In genomic region chr17:29742210-29742513, GRCh38 we compare ENCODE assay signal across 23 cellular contexts.
A peak's percentile ranks its signal among the peaks of the same experiment; 100 is the strongest.
DNase-seq lines count a peak whose midpoint lies in the region; ATAC-seq, FAIRE-seq and TF ChIP-seq lines count a peak whose summit lies in the region.
"Had no signal": no experiment of that assay in that cellular context is flagged by ENCODE, and none has a peak within 500 bp of the region (broad histone marks: within the 10 kb centered on the region; RNA-seq: fewer than 3 reads in every experiment).

No MANE protein-coding gene starts in this region.

- no peak for TF ChIP-seq CTCF in CD8-positive, alpha-beta T cell (IDR thresholded peaks at IDR 0.05)
- no peak for TF ChIP-seq CTCF in endothelial cell of umbilical vein (IDR thresholded peaks at IDR 0.05; ENCODE audit: extremely low read depth in 1 of 2, insufficient read depth in 1 of 2, low read depth in 1 of 2, low read length in 2 of 2)

- H3K4me1 ChIP-seq in CD8-positive, alpha-beta T cell (ENCODE audit: insufficient read depth, low read length), result peaks cover 36% of the 10 kb centered on the region
- H3K4me1 ChIP-seq in endothelial cell of umbilical vein (ENCODE audit: control insufficient read depth, extremely low read depth, insufficient read depth, low read length) (peaks cover 49% of the 10 kb centered on the region), skeletal muscle tissue (ENCODE audit: control insufficient read depth in 3 of 3, insufficient read depth in 3 of 3, low read length in 3 of 3) (peaks cover 35 to 44% (median 36%) of the 10 kb centered on the region in 3 donors)

- H3K4me3 ChIP-seq in CD8-positive, alpha-beta T cell (ENCODE audit: low read depth, low read length), result no peak overlapping the region
- H3K4me3 ChIP-seq in endothelial cell of umbilical vein (replicated peaks in 1 of 3; ENCODE audit: insufficient read depth in 1 of 3, low read depth in 1 of 3, low read length in 3 of 3) (no peak overlapping the region), skeletal muscle tissue (ENCODE audit: low read length in 3 of 3) (no peak overlapping the region)
- H3K4me3 ChIP-seq: A549, neural progenitor cell, prostate gland had no signal

- FAIRE-seq in endothelial cell of umbilical vein (lab: Jason Lieb, UNC), result no peak
- FAIRE-seq: A549, frontal cortex had no signal

- H3K9me3 ChIP-seq in CD8-positive, alpha-beta T cell (ENCODE audit: low read length), result no peaks in the 10 kb centered on the region
- H3K9me3 ChIP-seq in endothelial cell of umbilical vein (replicated peaks; ENCODE audit: control insufficient read depth, insufficient read depth, low read length), result no peaks in the 10 kb centered on the region
- no peaks in the 10 kb centered on the region for H3K9me3 ChIP-seq in skeletal muscle tissue (ENCODE audit: control insufficient read depth in 3 of 3, low read length in 3 of 3)
- H3K9me3 ChIP-seq: A549, prostate gland had no signal

- CTCF ChIA-PET in CD8-positive, alpha-beta T cell (lab: Charles Lee), result interaction anchor here (1.4 kb wide), 1 partner anchor 151 kb away, joined by 3 read pairs; no protein-coding TSS in a partner anchor
- CTCF ChIA-PET in endothelial cell of umbilical vein (lab: Charles Lee), result interaction anchor here (1.3 kb wide), 1 partner anchor 15 kb away, joined by 5 read pairs; no protein-coding TSS in a partner anchor

- peaks cover 25% of the 10 kb centered on the region for H3K36me3 Mint-ChIP-seq in activated T-cell treated with anti-CD3 and anti-CD28 coated beads, Interleukin-2, amount 50 U/mL, for 24 hours (ENCODE audit: low read depth)
- peaks cover 2% of the 10 kb centered on the region for H3K36me3 Mint-ChIP-seq in activated T-cell treated with anti-CD3 and anti-CD28 coated beads, Interleukin-2, amount 50 U/mL, for 4 hours (ENCODE audit: insufficient read depth)
- H3K36me3 Mint-ChIP-seq in CD8-positive, alpha-beta T cell, result peaks cover 40% of the 10 kb centered on the region
- H3K36me3 Mint-ChIP-seq: mesothelial cell of epicardium, type B pancreatic cell had no signal

- H4K20me1 ChIP-seq in endothelial cell of umbilical vein (replicated peaks; ENCODE audit: control insufficient read depth, extremely low read depth, insufficient read depth, low read length), result no peaks in the 10 kb centered on the region

- no peak for DNase-seq in activated T-cell treated with anti-CD3 and anti-CD28 coated beads, Interleukin-2, amount 50 U/mL, for 24 hours
- no peak for DNase-seq in activated T-cell treated with anti-CD3 and anti-CD28 coated beads, Interleukin-2, amount 50 U/mL, for 4 hours
- DNase-seq in CD8-positive, alpha-beta T cell, result no peak
- no peak for DNase-seq in endothelial cell of umbilical vein (ENCODE audit: low read depth, low spot score)
- no peak for DNase-seq in NCI-H1092 treated with DMSO at 0.1 percent for 48 hours (lab: John Stamatoyannopoulos, UW)
- DNase-seq in NCI-H2107 (lab: John Stamatoyannopoulos, UW), result no peak
- DNase-seq in NK-92 treated with Interleukin-12 subunit alpha and Interleukin-12 subunit beta, amount 100 ng/mL, for 24 hours (lab: John Stamatoyannopoulos, UW), result no peak
- DNase-seq: activated gamma-delta T cell; aorta; central memory CD4-positive, alpha-beta T cell; NCI-H1436 treated with DMSO at 0.1 percent for 48 hours; NCI-H2171; NCI-H526 treated with DMSO at 0.1 percent for 48 hours; SIG-M5; stimulated activated CD4-positive, alpha-beta T cell treated with anti-CD3 and anti-CD28 coated beads, Interleukin-4, amount 100 ng/mL, for 4 hours had no signal

- H3K36me3 ChIP-seq in CD8-positive, alpha-beta T cell (ENCODE audit: insufficient read depth, low read length), result no peaks in the 10 kb centered on the region
- H3K36me3 ChIP-seq in endothelial cell of umbilical vein (ENCODE audit: control insufficient read depth in 2 of 2, extremely low read depth in 1 of 2, insufficient read depth in 2 of 2, low read length in 2 of 2) (no peaks in the 10 kb centered on the region), skeletal muscle tissue (ENCODE audit: control insufficient read depth in 3 of 3, insufficient read depth in 3 of 3, low read length in 3 of 3) (no peaks in the 10 kb centered on the region)
- H3K36me3 ChIP-seq: neural progenitor cell, prostate gland had no signal

- POLR2A ChIA-PET in CD8-positive, alpha-beta T cell (lab: Charles Lee), result interaction anchor here (0.7 to 0.9 kb wide), 2 partner anchors 10 to 19 kb away, joined by 4 read pairs; no protein-coding TSS in a partner anchor
- POLR2A ChIA-PET in endothelial cell of umbilical vein (lab: Charles Lee), result interaction anchor here (0.6 to 0.7 kb wide), 2 partner anchors 56 to 1262 kb away, joined by 3 to 7 read pairs; no protein-coding TSS in a partner anchor

- no peak for ATAC-seq in activated T-cell treated with anti-CD3 and anti-CD28 coated beads, Interleukin-2, amount 50 U/mL, for 4 hours
- no peak for ATAC-seq in CD8-positive, alpha-beta T cell
- ATAC-seq: A549 had no signal

- no peak overlapping the region for H2AFZ ChIP-seq in endothelial cell of umbilical vein (ENCODE audit: low read depth, low read length)
- H2AFZ ChIP-seq: neural progenitor cell had no signal

- no peaks in the 10 kb centered on the region for H3K27me3 ChIP-seq in CD8-positive, alpha-beta T cell (ENCODE audit: insufficient read depth, low read length)
- H3K27me3 ChIP-seq in endothelial cell of umbilical vein (ENCODE audit: control insufficient read depth in 2 of 2, insufficient read depth in 2 of 2, low read length in 2 of 2) (no peaks in the 10 kb centered on the region), skeletal muscle tissue (ENCODE audit: control insufficient read depth in 3 of 3, insufficient read depth in 3 of 3, low read length in 3 of 3) (no peaks in the 10 kb centered on the region)
- H3K27me3 ChIP-seq: neural progenitor cell had no signal

- no TSS peak for BruUV-seq in endothelial cell of umbilical vein (replicated peaks; lab: Mats Ljungman, UMichigan)

- intact Hi-C loops in CD8-positive, alpha-beta T cell (cut with DNase I, micrococcal nuclease), result loop anchor here in 1 of 2 experiments (5.0 kb wide), 1 partner anchor 35 kb away; no protein-coding TSS in a partner anchor
- intact Hi-C loops in endothelial cell of umbilical vein (cut with micrococcal nuclease), result loop anchor here (5.0 kb wide), 1 partner anchor 60 kb away; no protein-coding TSS in a partner anchor

- H3K4me3 Mint-ChIP-seq in activated T-cell treated with anti-CD3 and anti-CD28 coated beads, Interleukin-2, amount 50 U/mL, for 24 hours, result no peak overlapping the region
- H3K4me3 Mint-ChIP-seq in activated T-cell treated with anti-CD3 and anti-CD28 coated beads, Interleukin-2, amount 50 U/mL, for 4 hours, result no peak overlapping the region
- peak overlapping the region; percentile 15 for H3K4me3 Mint-ChIP-seq in CD8-positive, alpha-beta T cell
- H3K4me3 Mint-ChIP-seq: mesothelial cell of epicardium, neural progenitor cell, type B pancreatic cell had no signal

- H3K9me1 ChIP-seq in endothelial cell of umbilical vein (replicated peaks; ENCODE audit: control insufficient read depth, extremely low read depth, insufficient read depth, low read length), result no peaks in the 10 kb centered on the region

- H3K27ac Mint-ChIP-seq in activated T-cell treated with anti-CD3 and anti-CD28 coated beads, Interleukin-2, amount 50 U/mL, for 24 hours, result peak overlapping the region; percentile 44
- H3K27ac Mint-ChIP-seq in CD8-positive, alpha-beta T cell, result peak overlapping the region; percentile 76
- H3K27ac Mint-ChIP-seq: mesothelial cell of epicardium, neural progenitor cell, type B pancreatic cell had no signal

- peaks cover 66% of the 10 kb centered on the region for H3K4me1 Mint-ChIP-seq in activated T-cell treated with anti-CD3 and anti-CD28 coated beads, Interleukin-2, amount 50 U/mL, for 24 hours (ENCODE audit: low read depth)
- H3K4me1 Mint-ChIP-seq in activated T-cell treated with anti-CD3 and anti-CD28 coated beads, Interleukin-2, amount 50 U/mL, for 4 hours (ENCODE audit: low read depth), result peaks cover 66% of the 10 kb centered on the region
- peaks cover 68% of the 10 kb centered on the region for H3K4me1 Mint-ChIP-seq in CD8-positive, alpha-beta T cell (ENCODE audit: low read depth)

- H3K27ac ChIP-seq in CD8-positive, alpha-beta T cell (ENCODE audit: low read depth, low read length), result no peak overlapping the region
- H3K27ac ChIP-seq in endothelial cell of umbilical vein (ENCODE audit: insufficient read depth, low read depth, low read length) (peak overlapping the region; percentile 47), skeletal muscle tissue (ENCODE audit: low read depth, low read length) (peak overlapping the region; percentile 45)
- H3K27ac ChIP-seq: A549, HL-60, neural progenitor cell, prostate gland had no signal

- H3K4me2 ChIP-seq in endothelial cell of umbilical vein (ENCODE audit: insufficient read depth, low read length), result no peak overlapping the region
- H3K4me2 ChIP-seq: A549 had no signal

- no peaks in the 10 kb centered on the region for H3K9me3 Mint-ChIP-seq in activated T-cell treated with anti-CD3 and anti-CD28 coated beads, Interleukin-2, amount 50 U/mL, for 24 hours
- H3K9me3 Mint-ChIP-seq in activated T-cell treated with anti-CD3 and anti-CD28 coated beads, Interleukin-2, amount 50 U/mL, for 4 hours, result no peaks in the 10 kb centered on the region
- H3K9me3 Mint-ChIP-seq in CD8-positive, alpha-beta T cell, result no peaks in the 10 kb centered on the region
- H3K9me3 Mint-ChIP-seq: mesothelial cell of epicardium, neural progenitor cell, type B pancreatic cell had no signal

- dilution Hi-C loops in endothelial cell of umbilical vein (cut with MboI; ENCODE audit: extremely low pct_ligation_motif_present, low sequenced_read_pairs), result no loop called here

- H3K27me3 Mint-ChIP-seq in activated T-cell treated with anti-CD3 and anti-CD28 coated beads, Interleukin-2, amount 50 U/mL, for 24 hours, result no peaks in the 10 kb centered on the region
- no peaks in the 10 kb centered on the region for H3K27me3 Mint-ChIP-seq in activated T-cell treated with anti-CD3 and anti-CD28 coated beads, Interleukin-2, amount 50 U/mL, for 4 hours (ENCODE audit: low read depth)
- H3K27me3 Mint-ChIP-seq in CD8-positive, alpha-beta T cell (ENCODE audit: low read depth), result no peaks in the 10 kb centered on the region
- H3K27me3 Mint-ChIP-seq: type B pancreatic cell had no signal

- no peak overlapping the region for H3K9ac ChIP-seq in endothelial cell of umbilical vein (replicated peaks; ENCODE audit: extremely low read depth, insufficient read depth, low read length)
- H3K9ac ChIP-seq in skeletal muscle tissue (ENCODE audit: low read depth in 1 of 3, low read length in 3 of 3), result no peak overlapping the region
- H3K9ac ChIP-seq: neural progenitor cell had no signal

- peaks cover 17% of the 10 kb centered on the region for H3K79me2 ChIP-seq in endothelial cell of umbilical vein (ENCODE audit: control insufficient read depth, insufficient read depth, low read length)

- TF ChIP-seq POLR2A in endothelial cell of umbilical vein (IDR thresholded peaks at IDR 0.05; ENCODE audit: low read depth, low read length), result no peak

TF ChIP-seq in endothelial cell of umbilical vein, 7 proteins besides CTCF, POLR2A, EP300 and RAD21 (continues in another document):
- TF ChIP-seq MYC (IDR thresholded peaks at IDR 0.05; ENCODE audit: low read depth, low read length), result no peak
- TF ChIP-seq MAX (IDR thresholded peaks at IDR 0.05; ENCODE audit: insufficient read depth, insufficient read length), result no peak
